ENCODE assay signal across 8 cellular contexts in genomic region chr3:168250415-168250861, GRCh38.
A peak's percentile ranks its signal among the peaks of the same experiment; 100 is the strongest.
DNase-seq lines count a peak whose midpoint lies in the region; ATAC-seq, FAIRE-seq and TF ChIP-seq lines count a peak whose summit lies in the region.

No MANE protein-coding gene starts in this region.

- H3K36me3 ChIP-seq in ES-I3 (ENCODE audit: insufficient read depth, low read length) (no peaks in the 10 kb centered on the region), endodermal cell (ENCODE audit: control insufficient read depth, insufficient read depth, low read length) (no peaks in the 10 kb centered on the region), small intestine (ENCODE audit: control insufficient read depth in 2 of 2, insufficient read depth in 2 of 2, low read length in 2 of 2) (no peaks in the 10 kb centered on the region)

- H3K4me3 ChIP-seq in endodermal cell (ENCODE audit: low read length) (peak overlapping the region; percentile 96), small intestine (ENCODE audit: low read depth in 1 of 2, low read length in 2 of 2) (peak overlapping the region in 1 of 2 donors; percentile 26)

- H3K27ac Mint-ChIP-seq in endodermal cell (no peak overlapping the region), osteocyte (ENCODE audit: unreplicated experiment) (peak overlapping the region; percentile 31)
- no peak overlapping the region for H3K27ac Mint-ChIP-seq in activated naive CD4-positive, alpha-beta T cell treated with anti-CD3 and anti-CD28 coated beads, Interleukin-2, amount 50 U/mL, for 72 hours

- peaks cover 24% of the 10 kb centered on the region for H3K27me3 Mint-ChIP-seq in endodermal cell (ENCODE audit: insufficient read depth)
- H3K27me3 Mint-ChIP-seq in osteocyte (ENCODE audit: unreplicated experiment): peaks cover 8% of the 10 kb centered on the region

- peak overlapping the region; percentile 93 for H3K27ac ChIP-seq in endodermal cell (ENCODE audit: low read depth, low read length)
- no peak overlapping the region for H3K27ac ChIP-seq in small intestine (ENCODE audit: low read depth in 1 of 2, low read length in 1 of 2)

- H3K9me3 Mint-ChIP-seq in endodermal cell (peaks cover 10% of the 10 kb centered on the region), osteocyte (ENCODE audit: unreplicated experiment) (no peaks in the 10 kb centered on the region)
- H3K9me3 Mint-ChIP-seq in activated naive CD4-positive, alpha-beta T cell treated with anti-CD3 and anti-CD28 coated beads, Interleukin-2, amount 50 U/mL, for 72 hours: peaks cover 0 to 4% of the 10 kb centered on the region in 2 donors

- no peak for FAIRE-seq in small intestine (lab: Jason Lieb, UNC)

- H3K9me3 ChIP-seq in ES-I3 (ENCODE audit: control insufficient read depth, insufficient read depth, low read length): no peaks in the 10 kb centered on the region; the same call in 1 of the 2 replicates
- H3K9me3 ChIP-seq in endodermal cell (ENCODE audit: control insufficient read depth, low read length): peaks cover 15% of the 10 kb centered on the region
- no peaks in the 10 kb centered on the region for H3K9me3 ChIP-seq in small intestine (ENCODE audit: control insufficient read depth, low read depth)

- peaks cover 28% of the 10 kb centered on the region for H3K4me1 Mint-ChIP-seq in endodermal cell
- H3K4me1 Mint-ChIP-seq in osteocyte (ENCODE audit: unreplicated experiment): peaks cover 17% of the 10 kb centered on the region

- peak; percentile 61 for DNase-seq in NCI-H146 (lab: John Stamatoyannopoulos, UW)
- DNase-seq in endodermal cell: peak; percentile 63
- DNase-seq in osteocyte (ENCODE audit: extremely low spot score, unreplicated experiment): no peak
- DNase-seq in small intestine: no peak
- no peak for DNase-seq in activated naive CD4-positive, alpha-beta T cell treated with anti-CD3 and anti-CD28 coated beads, Interleukin-2, amount 50 U/mL, for 72 hours (ENCODE audit: low spot score in 2 of 2)
- DNase-seq in activated CD8-positive, alpha-beta memory T cell treated with anti-CD3 and anti-CD28 coated beads for 24 hours: no peak

- 1 to 3% methylated on average over 5 to 16 of the region's 16 CpGs for WGBS in endodermal cell (ENCODE audit: insufficient coverage in 1 of 2, insufficient read length in 1 of 2), 2 experiments
- 4 to 5% (median 4%) methylated on average over 16 of the region's 16 CpGs for WGBS in small intestine, 3 donors

- H3K36me3 Mint-ChIP-seq in endodermal cell (ENCODE audit: low read depth) (peaks cover 9% of the 10 kb centered on the region), osteocyte (ENCODE audit: unreplicated experiment) (no peaks in the 10 kb centered on the region)
- peaks cover 0 to 12% of the 10 kb centered on the region in 2 donors for H3K36me3 Mint-ChIP-seq in activated naive CD4-positive, alpha-beta T cell treated with anti-CD3 and anti-CD28 coated beads, Interleukin-2, amount 50 U/mL, for 72 hours

- no peak for TF ChIP-seq CTCF in endodermal cell (conservative IDR thresholded peaks at IDR 0.05)
- TF ChIP-seq CTCF in osteocyte (IDR thresholded peaks at IDR 0.05): no peak

- ATAC-seq in GM21515 (IDR thresholded peaks at IDR 0.05; ENCODE audit: unreplicated experiment): peak; percentile 23
- ATAC-seq in activated naive CD4-positive, alpha-beta T cell treated with anti-CD3 and anti-CD28 coated beads, Interleukin-2, amount 50 U/mL, for 72 hours: no peak

- peak overlapping the region; percentile 75; the same call in 1 of the 2 replicates for H3K9ac ChIP-seq in ES-I3 (ENCODE audit: low read depth, low read length)
- peak overlapping the region; percentile 57 for H3K9ac ChIP-seq in endodermal cell (ENCODE audit: extremely low read depth, low read length, poor library complexity, severe bottlenecking)

- peaks cover 17% of the 10 kb centered on the region for H3K27me3 ChIP-seq in endodermal cell (ENCODE audit: control insufficient read depth, insufficient read depth, low read length, poor library complexity, severe bottlenecking)
- peaks cover 3 to 5% of the 10 kb centered on the region in 2 donors for H3K27me3 ChIP-seq in small intestine (ENCODE audit: control insufficient read depth in 2 of 2, insufficient read depth in 2 of 2, low read length in 2 of 2)

- H3K4me1 ChIP-seq in ES-I3 (ENCODE audit: insufficient read depth, low read length): no peaks in the 10 kb centered on the region; the same call in 1 of the 2 replicates
- peaks cover 8% of the 10 kb centered on the region for H3K4me1 ChIP-seq in endodermal cell (ENCODE audit: control insufficient read depth, insufficient read depth, low read length)
- no peaks in the 10 kb centered on the region for H3K4me1 ChIP-seq in small intestine (ENCODE audit: control insufficient read depth in 2 of 2, insufficient read depth in 1 of 2, low read depth in 1 of 2, low read length in 1 of 2)

- H3K4me3 Mint-ChIP-seq in endodermal cell (peak overlapping the region; percentile 73), osteocyte (ENCODE audit: unreplicated experiment) (peak overlapping the region; percentile 93)

Comparison
In these comparisons a context has a peak if more than half of its experiments do, and no peak if none do; other contexts are left out.
1. DNase-seq: peak in NCI-H146 (single experiment) and endodermal cell (single experiment); none in osteocyte (single experiment), small intestine (single experiment), activated naive CD4-positive, alpha-beta T cell treated with anti-CD3 and anti-CD28 coated beads, Interleukin-2, amount 50 U/mL, for 72 hours (0 of 2) and activated CD8-positive, alpha-beta memory T cell treated with anti-CD3 and anti-CD28 coated beads for 24 hours (single experiment).